8 cellular contexts compared by ENCODE assay signal in genomic region chr1:160711528-160712311, GRCh38. TPM values are rescaled to one million over a fixed set of nuclear protein-coding genes. Genes with fewer than 3 reads are reported as not detected.
A peak's percentile ranks its signal among the peaks of the same experiment; 100 is the strongest.
DNase-seq lines count a peak whose midpoint lies in the region; ATAC-seq and TF ChIP-seq lines count a peak whose summit lies in the region.

CD48 (minus strand) TSS chr1:160711822; CDS start chr1:160711763, 59 bp downstream.

- WGBS in GM23248 (ENCODE audit: low coverage in 1 of 2, low lambda C conversion rate in 2 of 2, missing lambda C conversion rate in 2 of 2), 2 experiments = 4 to 9% methylated on average over 9 of the region's 9 CpGs

- H3K36me3 Mint-ChIP-seq in IgD-negative memory B cell = no peaks in the 10 kb centered on the region
- H3K36me3 Mint-ChIP-seq in activated CD8-positive, alpha-beta memory T cell treated with anti-CD3 and anti-CD28 coated beads, Interleukin-2, amount 10 ng/mL, durations not matched to agents 7 days and 5 days = no peaks in the 10 kb centered on the region
- H3K36me3 Mint-ChIP-seq in chondrocyte (ENCODE audit: low read depth) = no peaks in the 10 kb centered on the region

- H3K9me2 ChIP-seq in GM23248 (ENCODE audit: insufficient read depth) = no peaks in the 10 kb centered on the region

- no peaks in the 10 kb centered on the region for H3K79me2 ChIP-seq in GM23248 (ENCODE audit: insufficient read depth)

- H4K20me1 ChIP-seq in GM23248 (ENCODE audit: insufficient read depth) = no peaks in the 10 kb centered on the region

- CTCF ChIA-PET in activated CD8-positive, alpha-beta memory T cell treated with anti-CD3 and anti-CD28 coated beads, Interleukin-2, amount 10 ng/mL, durations not matched to agents 7 days and 5 days (lab: Charles Lee) = interaction anchor here (0.7 to 6.4 kb wide), 16 partner anchors 13 to 125 kb away, joined by 3 to 79 read pairs (median 4); no protein-coding TSS in a partner anchor

- no peaks in the 10 kb centered on the region for H3F3A ChIP-seq in GM23248 (ENCODE audit: insufficient read depth)

- in situ Hi-C loops in GM23248 (cut with MboI) = no loop called here

- intact Hi-C loops in sciatic nerve (cut with DNase I) = no loop called here

- H3K27me3 ChIP-seq in GM23248 (replicated peaks; ENCODE audit: insufficient read depth) = peaks cover 6% of the 10 kb centered on the region

- no peak within 1 kb of the TSS for H3K4me2 ChIP-seq in GM23248 (ENCODE audit: unreplicated experiment)

- no peaks in the 10 kb centered on the region for H3K9me3 ChIP-seq in GM23248 (ENCODE audit: low read depth)

- no peak within 1 kb of the TSS for H2AFZ ChIP-seq in GM23248

- H3K27ac Mint-ChIP-seq in IgD-negative memory B cell (peak within 1 kb of the TSS in 1 of 3 donors; percentile 90), chondrocyte (ENCODE audit: unreplicated experiment) (no peak within 1 kb of the TSS)
- H3K27ac Mint-ChIP-seq in activated CD8-positive, alpha-beta memory T cell treated with anti-CD3 and anti-CD28 coated beads, Interleukin-2, amount 10 ng/mL, durations not matched to agents 7 days and 5 days = no peak within 1 kb of the TSS

- H3K27me3 Mint-ChIP-seq in IgD-negative memory B cell = no peaks in the 10 kb centered on the region
- H3K27me3 Mint-ChIP-seq in activated CD8-positive, alpha-beta memory T cell treated with anti-CD3 and anti-CD28 coated beads, Interleukin-2, amount 10 ng/mL, durations not matched to agents 7 days and 5 days = no peaks in the 10 kb centered on the region
- H3K27me3 Mint-ChIP-seq in chondrocyte (ENCODE audit: low read depth) = peaks cover 17% of the 10 kb centered on the region

- no peak within 1 kb of the TSS for H3K4me3 ChIP-seq in GM23248

- DNase-seq in activated CD8-positive, alpha-beta memory T cell treated with anti-CD3 and anti-CD28 coated beads, Interleukin-2, amount 10 ng/mL, durations not matched to agents 7 days and 5 days = peak; percentile 79
- DNase-seq in sciatic nerve (ENCODE audit: low spot score) (no peak), NCI-H2029 treated with DMSO at 0.1 percent for 48 hours (lab: John Stamatoyannopoulos, UW) (no peak), GM23248 (no peak), NCI-H2227 (lab: John Stamatoyannopoulos, UW; ENCODE audit: unreplicated experiment) (no peak), chondrocyte (ENCODE audit: low spot score) (no peak)

- H3K9ac ChIP-seq in GM23248 = no peak within 1 kb of the TSS

- H3K4me3 Mint-ChIP-seq in IgD-negative memory B cell (peak within 1 kb of the TSS in 1 of 4 donors; percentile 80), chondrocyte (ENCODE audit: unreplicated experiment) (no peak within 1 kb of the TSS)
- no peak within 1 kb of the TSS for H3K4me3 Mint-ChIP-seq in activated CD8-positive, alpha-beta memory T cell treated with anti-CD3 and anti-CD28 coated beads, Interleukin-2, amount 10 ng/mL, durations not matched to agents 7 days and 5 days

- H3K4me1 Mint-ChIP-seq in IgD-negative memory B cell = peaks cover 17 to 22% (median 18%) of the 10 kb centered on the region in 3 donors
- peaks cover 26% of the 10 kb centered on the region for H3K4me1 Mint-ChIP-seq in activated CD8-positive, alpha-beta memory T cell treated with anti-CD3 and anti-CD28 coated beads, Interleukin-2, amount 10 ng/mL, durations not matched to agents 7 days and 5 days
- H3K4me1 Mint-ChIP-seq in chondrocyte (ENCODE audit: low read depth) = no peaks in the 10 kb centered on the region

- H3K27ac ChIP-seq in GM23248 = no peak within 1 kb of the TSS

- no peaks in the 10 kb centered on the region for H3K4me1 ChIP-seq in GM23248 (ENCODE audit: insufficient read depth)

- H3K9me3 Mint-ChIP-seq in IgD-negative memory B cell = no peaks in the 10 kb centered on the region
- no peaks in the 10 kb centered on the region for H3K9me3 Mint-ChIP-seq in activated CD8-positive, alpha-beta memory T cell treated with anti-CD3 and anti-CD28 coated beads, Interleukin-2, amount 10 ng/mL, durations not matched to agents 7 days and 5 days (ENCODE audit: low read depth)
- no peaks in the 10 kb centered on the region for H3K9me3 Mint-ChIP-seq in chondrocyte (ENCODE audit: low read depth)

- peak; percentile 41 for ATAC-seq in GM19395 (IDR thresholded peaks at IDR 0.05; ENCODE audit: unreplicated experiment)
- ATAC-seq in activated CD8-positive, alpha-beta memory T cell treated with anti-CD3 and anti-CD28 coated beads, Interleukin-2, amount 10 ng/mL, durations not matched to agents 7 days and 5 days = peak; percentile 48
- ATAC-seq in sciatic nerve = peak; percentile 26

- no peak for TF ChIP-seq CTCF in chondrocyte (IDR thresholded peaks at IDR 0.05)

- H3K36me3 ChIP-seq in GM23248 (ENCODE audit: low read depth) = no peaks in the 10 kb centered on the region

RNA-seq across cellular contexts. Expression of gene CD48, which starts in this region (rescaled TPM):
- 129 TPM for polyA plus RNA-seq in IgD-negative memory B cell
- total RNA-seq in activated CD8-positive, alpha-beta memory T cell treated with anti-CD3 and anti-CD28 coated beads, Interleukin-2, amount 10 ng/mL, durations not matched to agents 7 days and 5 days = 100 to 1,000 TPM; 304 to 332 TPM
- 6.8 TPM for total RNA-seq in sciatic nerve
- not detected in 2 replicates for total RNA-seq in GM23248 (2014; rRNA removed; shearing (Covaris generic))
- 0.28 TPM in 1 of 2 replicates, not detected in the other for polyA plus RNA-seq in GM23248 (2016; fragmentation: Nextera tagmentation; extraction: Ambion mirVana)
- not detected in 3 replicates for total RNA-seq in chondrocyte

Comparison
In these comparisons a context has a peak if more than half of its experiments do, and no peak if none do; other contexts are left out.
1. RNA of gene CD48 (total RNA-seq): 304 to 332 TPM in activated CD8-positive, alpha-beta memory T cell treated with anti-CD3 and anti-CD28 coated beads, Interleukin-2, amount 10 ng/mL, durations not matched to agents 7 days and 5 days; 6.8 TPM in sciatic nerve (single experiment), not detected in GM23248 and not detected in chondrocyte; every median in the first group is over 10 times any median in the second.
2. RNA of gene CD48 (polyA plus RNA-seq): 129 TPM in IgD-negative memory B cell (single experiment); 0.28 TPM in GM23248; every median in the first group is over 100 times any median in the second.
3. Peak in every context shown above with its lines, with median percentiles within 50 percentile points of each other: ATAC-seq.